ENCODE assay signal across 22 cellular contexts in genomic region chr1:50305808-50306207, GRCh38.
"Had no signal": no experiment of that assay in that cellular context is flagged by ENCODE, and none has a peak within 500 bp of the region (broad histone marks: within the 10 kb centered on the region; RNA-seq: fewer than 3 reads in every experiment).

No MANE protein-coding gene starts in this region.

- H3K36me3 ChIP-seq: esophagus muscularis mucosa, gastrocnemius medialis, heart right ventricle, ovary, right atrium auricular region, sigmoid colon, transverse colon had no signal

- H3K27ac ChIP-seq: epithelial cell of prostate, esophagus muscularis mucosa, gastrocnemius medialis, heart right ventricle, ovary, right atrium auricular region, sigmoid colon, skin epidermis, testis, transverse colon had no signal

- DNase-seq: effector memory CD8-positive, alpha-beta T cell; gastrocnemius medialis; heart right ventricle; hypothalamus; islet precursor cell; mammary epithelial cell; mucosa of descending colon; naive thymus-derived CD8-positive, alpha-beta T cell; nucleus accumbens; ovary; sigmoid colon; stimulated activated CD4-positive, alpha-beta T cell treated with anti-CD3 and anti-CD28 coated beads, Interleukin-2, amount 100 ng/mL, for 24 hours; stimulated activated CD4-positive, alpha-beta T cell treated with anti-CD3 and anti-CD28 coated beads, Interleukin-4, amount 100 ng/mL, for 4 hours; stimulated activated naive B cell treated with anti-CD40 and anti-IgM and Interleukin-4, amounts not matched to agents 10 μg/mL and 1 μg/mL and 100 μg/mL, for 72 hours; stimulated activated naive CD8-positive, alpha-beta T cell treated with anti-CD3 and anti-CD28 coated beads, Interleukin-15, amount 100 ng/mL, for 72 hours; testis; transverse colon had no signal

- H3K4me3 ChIP-seq: esophagus muscularis mucosa, gastrocnemius medialis, heart right ventricle, mucosa of descending colon, ovary, right atrium auricular region, sigmoid colon, skin epidermis, testis, transverse colon had no signal

- H3K9me3 ChIP-seq: esophagus muscularis mucosa, gastrocnemius medialis, heart right ventricle, mucosa of descending colon, ovary, right atrium auricular region, sigmoid colon, testis, transverse colon had no signal

- ATAC-seq: effector memory CD8-positive, alpha-beta T cell; gastrocnemius medialis; heart right ventricle; left lobe of liver; mucosa of descending colon; naive thymus-derived CD8-positive, alpha-beta T cell; stimulated activated naive B cell treated with anti-CD40 and anti-IgM and Interleukin-4, amounts not matched to agents 10 μg/mL and 1 μg/mL and 100 μg/mL, for 72 hours; stimulated activated naive CD8-positive, alpha-beta T cell treated with anti-CD3 and anti-CD28 coated beads, Interleukin-15, amount 100 ng/mL, for 72 hours had no signal

- H3K27me3 ChIP-seq: gastrocnemius medialis, ovary, right atrium auricular region, sigmoid colon, testis, transverse colon had no signal

- H3K4me1 ChIP-seq: esophagus muscularis mucosa, gastrocnemius medialis, heart right ventricle, right atrium auricular region, sigmoid colon, testis, transverse colon had no signal
